22 cellular contexts compared by ENCODE assay signal in genomic region chrX:118977424-118977823, GRCh38. TPM values are rescaled to one million over a fixed set of nuclear protein-coding genes. Genes with fewer than 3 reads are reported as not detected.
DNase-seq lines count a peak whose midpoint lies in the region; TF ChIP-seq lines count a peak whose summit lies in the region.
"Had no signal": no experiment of that assay in that cellular context is flagged by ENCODE, and none has a peak within 500 bp of the region (broad histone marks: within the 10 kb centered on the region; RNA-seq: fewer than 3 reads in every experiment).

No MANE protein-coding gene starts in this region.

- no peak for TF ChIP-seq CTCF in CD14-positive monocyte (IDR thresholded peaks at IDR 0.05)
- TF ChIP-seq CTCF in Calu3 (IDR thresholded peaks at IDR 0.05; ENCODE audit: unreplicated experiment) = no peak
- TF ChIP-seq CTCF in brain (conservative IDR thresholded peaks at IDR 0.05) = no peak
- TF ChIP-seq CTCF in osteoblast (IDR thresholded peaks at IDR 0.05; ENCODE audit: extremely low read depth, low read depth, low read length) = no peak

- H3K27ac Mint-ChIP-seq in CD14-positive monocyte (peak overlapping the region in 4 of 7 donors; percentile 12 to 81 (median 70)), Calu3 (ENCODE audit: unreplicated experiment) (no peak overlapping the region), brain (no peak overlapping the region)
- H3K27ac Mint-ChIP-seq: HFFc6 had no signal

- H3K9me3 Mint-ChIP-seq in CD14-positive monocyte (peaks cover 0 to 24% (median 14%) of the 10 kb centered on the region in 7 donors), Calu3 (ENCODE audit: low read depth, unreplicated experiment) (no peaks in the 10 kb centered on the region), brain (peaks cover 0 to 20% (median 8%) of the 10 kb centered on the region in 5 experiments)
- H3K9me3 Mint-ChIP-seq: HFFc6 had no signal

- no peaks in the 10 kb centered on the region for H4K20me1 ChIP-seq in osteoblast (ENCODE audit: insufficient read depth, low read length)

- TSS peak; percentile 13 for BruUV-seq in Calu3 (replicated peaks; lab: Mats Ljungman, UMichigan)

- H3K27me3 Mint-ChIP-seq in CD14-positive monocyte (ENCODE audit: low read depth in 3 of 3) (peaks cover 14 to 21% (median 17%) of the 10 kb centered on the region in 3 donors), Calu3 (ENCODE audit: unreplicated experiment) (peaks cover 14% of the 10 kb centered on the region), brain (peaks cover 62% of the 10 kb centered on the region)

- H3K27ac ChIP-seq in osteoblast (ENCODE audit: low read depth, low read length) = no peak overlapping the region
- H3K27ac ChIP-seq: foreskin keratinocyte had no signal

- CTCF ChIA-PET in Calu3 (lab: Charles Lee) = no interaction called here

- intact Hi-C loops in CD14-positive monocyte (cut with micrococcal nuclease) = loop anchor here in 1 of 2 donors (5.0 kb wide), 1 partner anchor 40 kb away; no protein-coding TSS in a partner anchor
- intact Hi-C loops in Calu3 (cut with micrococcal nuclease; ENCODE audit: unreplicated experiment) = no loop called here

- H3K4me3 Mint-ChIP-seq in CD14-positive monocyte (peak overlapping the region in 1 of 2 donors; percentile 95), Calu3 (ENCODE audit: low read depth, unreplicated experiment) (peak overlapping the region; percentile 90), brain (peak overlapping the region in 3 of 5 experiments; percentile 52 to 85 (median 56))
- H3K4me3 Mint-ChIP-seq: HFFc6 had no signal

- no peak overlapping the region for H3K4me3 ChIP-seq in osteoblast (ENCODE audit: insufficient read depth, low read length)

- DNase-seq in CD14-positive monocyte (ENCODE audit: low spot score) (no peak), Calu3 (no peak), osteoblast (ENCODE audit: insufficient read length, low spot score, missing footprints) (peak; percentile 79), NCI-H2196 treated with DMSO at 0.1 percent for 48 hours (lab: John Stamatoyannopoulos, UW; ENCODE audit: unreplicated experiment) (no peak), NCI-H2029 treated with DMSO at 0.1 percent for 48 hours (lab: John Stamatoyannopoulos, UW) (no peak), DMS79 treated with DMSO at 0.1 percent for 48 hours (lab: John Stamatoyannopoulos, UW) (no peak), kidney tubule cell (ENCODE audit: low spot score) (no peak)
- DNase-seq: activated CD4-positive, alpha-beta T cell treated with anti-CD3 and anti-CD28 coated beads for 4 hours; amniotic stem cell; DMS153; foreskin keratinocyte; HFFc6; kidney; naive B cell; NCI-H1436; NCI-H2171; Right ventricle myocardium superior; small intestine; stimulated activated CD4-positive, alpha-beta T cell treated with anti-CD3 and anti-CD28 coated beads, Interleukin-2, amount 100 ng/mL, for 48 hours; stomach; T-helper 1 cell had no signal

- H3K4me1 ChIP-seq in osteoblast (ENCODE audit: insufficient read depth, low read length) = no peaks in the 10 kb centered on the region
- H3K4me1 ChIP-seq: foreskin keratinocyte had no signal

- H3K36me3 Mint-ChIP-seq in CD14-positive monocyte (peaks cover 21 to 32% of the 10 kb centered on the region in 2 donors), Calu3 (ENCODE audit: insufficient read depth, unreplicated experiment) (peaks cover 23% of the 10 kb centered on the region), brain (no peaks in the 10 kb centered on the region)
- H3K36me3 Mint-ChIP-seq: naive B cell had no signal

- H3K27me3 ChIP-seq in osteoblast (ENCODE audit: insufficient read depth, low read length) = peaks cover 34% of the 10 kb centered on the region

- H2AFZ ChIP-seq in osteoblast (ENCODE audit: low read length) = no peak overlapping the region

- H3K4me1 Mint-ChIP-seq in CD14-positive monocyte (peaks cover 45% of the 10 kb centered on the region), Calu3 (ENCODE audit: low read depth, unreplicated experiment) (peaks cover 25% of the 10 kb centered on the region), brain (peaks cover 5% of the 10 kb centered on the region)

- no peaks in the 10 kb centered on the region for H3K79me2 ChIP-seq in osteoblast (ENCODE audit: insufficient read depth, low read length)

- no peak overlapping the region for H3K4me2 ChIP-seq in osteoblast (ENCODE audit: insufficient read depth, low read length)

- no peaks in the 10 kb centered on the region for H3K36me3 ChIP-seq in osteoblast (ENCODE audit: insufficient read depth, low read length)

- no peaks in the 10 kb centered on the region for H3K9me3 ChIP-seq in osteoblast (ENCODE audit: low read depth, low read length)
- H3K9me3 ChIP-seq: stomach had no signal

RNA-seq across cellular contexts. Expression of gene LONRF3, which starts 3.0 kb away (rescaled TPM):
- polyA plus RNA-seq in CD14-positive monocyte (1 to 10 TPM; 1.2 to 1.6 TPM), brain (ENCODE audit: insufficient read depth, low read depth, low replicate concordance) (0.20 TPM)
- total RNA-seq in Calu3 (2022) (6.7 and 9.5 TPM in 2 replicates), osteoblast (0.36 and 0.59 TPM in 2 replicates)
- total RNA-seq: foreskin keratinocyte, HFFc6 had no signal
- polyA plus RNA-seq: foreskin keratinocyte had no signal

Comparison
In these comparisons a context has a peak if more than half of its experiments do, and no peak if none do; other contexts are left out.
1. H3K27ac Mint-ChIP-seq: peak in CD14-positive monocyte (4 of 7); none in Calu3 (single experiment) and brain (0 of 5).